ENCODE assay signal across 1 cellular context in the genomic region with DNA sequence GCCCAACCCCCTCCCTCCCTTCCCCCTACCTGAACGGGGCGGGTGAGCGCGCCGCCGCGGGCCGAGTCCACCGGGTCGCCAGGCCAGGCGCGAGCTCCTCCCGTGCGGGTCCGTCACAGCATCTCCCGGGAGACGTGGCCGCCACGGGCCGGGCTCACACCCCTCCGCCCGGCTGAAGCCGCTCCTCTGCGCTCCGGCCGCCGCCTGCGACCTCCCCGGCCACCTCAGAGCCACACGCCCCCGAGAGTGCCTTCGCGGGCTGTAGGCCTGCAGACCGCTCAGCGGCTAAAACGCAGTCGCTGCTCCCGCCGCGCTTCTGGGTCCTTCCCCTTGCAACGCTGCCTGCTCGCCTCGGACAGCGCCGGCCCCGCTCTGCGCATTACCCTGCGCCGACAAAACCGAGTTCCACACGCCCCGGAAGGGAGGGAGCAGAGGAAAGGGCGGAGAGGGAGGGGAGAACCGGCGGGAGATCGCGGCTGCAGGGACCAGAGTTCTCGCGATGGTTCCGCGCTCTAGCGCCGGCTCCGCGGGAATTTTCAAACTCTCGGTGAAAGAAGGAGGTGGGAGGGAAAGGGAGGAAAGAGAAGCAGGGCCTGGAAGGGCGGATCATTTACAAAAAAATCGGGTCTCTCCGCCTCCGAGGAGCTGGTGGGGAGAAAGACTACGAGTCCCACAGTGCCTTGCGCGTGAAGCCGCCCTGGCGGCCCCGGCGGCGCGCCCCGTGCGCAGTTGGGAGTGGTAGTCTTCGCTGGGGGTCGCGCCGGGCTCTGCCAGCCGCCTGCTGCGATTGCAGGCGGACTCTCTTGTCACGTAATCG.
A peak's percentile ranks its signal among the peaks of the same experiment; 100 is the strongest.
TF ChIP-seq lines count a peak whose summit lies in the region.

A gene with protein sequence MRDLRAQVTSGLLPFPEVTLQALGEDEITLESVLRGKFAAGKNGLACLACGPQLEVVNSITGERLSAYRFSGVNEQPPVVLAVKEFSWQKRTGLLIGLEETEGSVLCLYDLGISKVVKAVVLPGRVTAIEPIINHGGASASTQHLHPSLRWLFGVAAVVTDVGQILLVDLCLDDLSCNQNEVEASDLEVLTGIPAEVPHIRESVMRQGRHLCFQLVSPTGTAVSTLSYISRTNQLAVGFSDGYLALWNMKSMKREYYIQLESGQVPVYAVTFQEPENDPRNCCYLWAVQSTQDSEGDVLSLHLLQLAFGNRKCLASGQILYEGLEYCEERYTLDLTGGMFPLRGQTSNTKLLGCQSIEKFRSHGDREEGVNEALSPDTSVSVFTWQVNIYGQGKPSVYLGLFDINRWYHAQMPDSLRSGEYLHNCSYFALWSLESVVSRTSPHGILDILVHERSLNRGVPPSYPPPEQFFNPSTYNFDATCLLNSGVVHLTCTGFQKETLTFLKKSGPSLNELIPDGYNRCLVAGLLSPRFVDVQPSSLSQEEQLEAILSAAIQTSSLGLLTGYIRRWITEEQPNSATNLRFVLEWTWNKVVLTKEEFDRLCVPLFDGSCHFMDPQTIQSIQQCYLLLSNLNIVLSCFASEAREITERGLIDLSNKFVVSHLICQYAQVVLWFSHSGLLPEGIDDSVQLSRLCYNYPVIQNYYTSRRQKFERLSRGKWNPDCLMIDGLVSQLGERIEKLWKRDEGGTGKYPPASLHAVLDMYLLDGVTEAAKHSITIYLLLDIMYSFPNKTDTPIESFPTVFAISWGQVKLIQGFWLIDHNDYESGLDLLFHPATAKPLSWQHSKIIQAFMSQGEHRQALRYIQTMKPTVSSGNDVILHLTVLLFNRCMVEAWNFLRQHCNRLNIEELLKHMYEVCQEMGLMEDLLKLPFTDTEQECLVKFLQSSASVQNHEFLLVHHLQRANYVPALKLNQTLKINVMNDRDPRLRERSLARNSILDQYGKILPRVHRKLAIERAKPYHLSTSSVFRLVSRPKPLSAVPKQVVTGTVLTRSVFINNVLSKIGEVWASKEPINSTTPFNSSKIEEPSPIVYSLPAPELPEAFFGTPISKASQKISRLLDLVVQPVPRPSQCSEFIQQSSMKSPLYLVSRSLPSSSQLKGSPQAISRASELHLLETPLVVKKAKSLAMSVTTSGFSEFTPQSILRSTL (N-terminal part only) (minus strand): TSS at position 400 of the 817 bp plus-strand sequence. CDS start 13,578 bp downstream, outside the sequence.

TF ChIP-seq in HepG2, 621 proteins besides CTCF, POLR2A, EP300 and RAD21 (continued from another document and continues in another):
- TF ChIP-seq ZBTB8A (CRISPR knock-in tag; IDR thresholded peaks at IDR 0.05; ENCODE audit: borderline replicate concordance, low read depth) (0 out of 2 replicates have a peak, but pooled peaks have one; percentile 34), PAX8 (CRISPR knock-in tag; IDR thresholded peaks at IDR 0.05; ENCODE audit: borderline replicate concordance) (peak; percentile 60; the same call in 1 of the 2 replicates), RNF2 (conservative IDR thresholded peaks at IDR 0.05; ENCODE audit: low read depth) (no peak), ZNF644 (CRISPR knock-in tag; IDR thresholded peaks at IDR 0.05; ENCODE audit: low read depth) (no peak), ZNF530 (CRISPR knock-in tag; IDR thresholded peaks at IDR 0.05; ENCODE audit: low read depth) (no peak), HNRNPK (IDR thresholded peaks at IDR 0.05; ENCODE audit: low read depth, low read length, poor library complexity, severe bottlenecking) (peak; percentile 81), NFKB2 (CRISPR knock-in tag; IDR thresholded peaks at IDR 0.05; ENCODE audit: borderline replicate concordance) (no peak; the same call in 1 of the 2 replicates), ZNF276 (CRISPR knock-in tag; IDR thresholded peaks at IDR 0.05; ENCODE audit: low read depth) (peak; percentile 83; the same call in 1 of the 2 replicates), NFRKB (IDR thresholded peaks at IDR 0.05) (no peak), EZH2 (conservative IDR thresholded peaks at IDR 0.05; ENCODE audit: low read depth, low read length) (no peak), EEA1 (CRISPR knock-in tag; IDR thresholded peaks at IDR 0.05; ENCODE audit: borderline replicate concordance) (no peak; the same call in 1 of the 2 replicates), FOXK1 (CRISPR knock-in tag; IDR thresholded peaks at IDR 0.05; ENCODE audit: borderline replicate concordance, low read depth) (peak; percentile 41; the same call in 1 of the 2 replicates), ELF3 (CRISPR knock-in tag; IDR thresholded peaks at IDR 0.05) (peak; percentile 68), JUND (CRISPR knock-in tag; IDR thresholded peaks at IDR 0.05) (no peak; the same call in 1 of the 2 replicates), SSRP1 (CRISPR knock-in tag; IDR thresholded peaks at IDR 0.05) (no peak), POLR2AphosphoS5 (IDR thresholded peaks at IDR 0.05; ENCODE audit: low read depth, low read length) (peak; percentile 96), ZNF260 (CRISPR knock-in tag; IDR thresholded peaks at IDR 0.05; ENCODE audit: borderline replicate concordance, low read depth) (no peak), ZNF446 (CRISPR knock-in tag; IDR thresholded peaks at IDR 0.05) (0 out of 2 replicates have a peak, but pooled peaks have one; percentile 55), FIP1L1 (IDR thresholded peaks at IDR 0.05; ENCODE audit: borderline replicate concordance, insufficient read depth, low read depth, low read length) (0 out of 2 replicates have a peak, but pooled peaks have one; percentile 55), ZNF280B (CRISPR knock-in tag; IDR thresholded peaks at IDR 0.05; ENCODE audit: borderline replicate concordance) (no peak), DBP (CRISPR knock-in tag; IDR thresholded peaks at IDR 0.05; ENCODE audit: not compliant biosample characterization) (peak; percentile 33), ZNF784 (CRISPR knock-in tag; IDR thresholded peaks at IDR 0.05; ENCODE audit: borderline replicate concordance) (peak; percentile 81; the same call in 1 of the 2 replicates), ZNF792 (CRISPR knock-in tag; IDR thresholded peaks at IDR 0.05) (no peak)
- TF ChIP-seq, protein P1, sequence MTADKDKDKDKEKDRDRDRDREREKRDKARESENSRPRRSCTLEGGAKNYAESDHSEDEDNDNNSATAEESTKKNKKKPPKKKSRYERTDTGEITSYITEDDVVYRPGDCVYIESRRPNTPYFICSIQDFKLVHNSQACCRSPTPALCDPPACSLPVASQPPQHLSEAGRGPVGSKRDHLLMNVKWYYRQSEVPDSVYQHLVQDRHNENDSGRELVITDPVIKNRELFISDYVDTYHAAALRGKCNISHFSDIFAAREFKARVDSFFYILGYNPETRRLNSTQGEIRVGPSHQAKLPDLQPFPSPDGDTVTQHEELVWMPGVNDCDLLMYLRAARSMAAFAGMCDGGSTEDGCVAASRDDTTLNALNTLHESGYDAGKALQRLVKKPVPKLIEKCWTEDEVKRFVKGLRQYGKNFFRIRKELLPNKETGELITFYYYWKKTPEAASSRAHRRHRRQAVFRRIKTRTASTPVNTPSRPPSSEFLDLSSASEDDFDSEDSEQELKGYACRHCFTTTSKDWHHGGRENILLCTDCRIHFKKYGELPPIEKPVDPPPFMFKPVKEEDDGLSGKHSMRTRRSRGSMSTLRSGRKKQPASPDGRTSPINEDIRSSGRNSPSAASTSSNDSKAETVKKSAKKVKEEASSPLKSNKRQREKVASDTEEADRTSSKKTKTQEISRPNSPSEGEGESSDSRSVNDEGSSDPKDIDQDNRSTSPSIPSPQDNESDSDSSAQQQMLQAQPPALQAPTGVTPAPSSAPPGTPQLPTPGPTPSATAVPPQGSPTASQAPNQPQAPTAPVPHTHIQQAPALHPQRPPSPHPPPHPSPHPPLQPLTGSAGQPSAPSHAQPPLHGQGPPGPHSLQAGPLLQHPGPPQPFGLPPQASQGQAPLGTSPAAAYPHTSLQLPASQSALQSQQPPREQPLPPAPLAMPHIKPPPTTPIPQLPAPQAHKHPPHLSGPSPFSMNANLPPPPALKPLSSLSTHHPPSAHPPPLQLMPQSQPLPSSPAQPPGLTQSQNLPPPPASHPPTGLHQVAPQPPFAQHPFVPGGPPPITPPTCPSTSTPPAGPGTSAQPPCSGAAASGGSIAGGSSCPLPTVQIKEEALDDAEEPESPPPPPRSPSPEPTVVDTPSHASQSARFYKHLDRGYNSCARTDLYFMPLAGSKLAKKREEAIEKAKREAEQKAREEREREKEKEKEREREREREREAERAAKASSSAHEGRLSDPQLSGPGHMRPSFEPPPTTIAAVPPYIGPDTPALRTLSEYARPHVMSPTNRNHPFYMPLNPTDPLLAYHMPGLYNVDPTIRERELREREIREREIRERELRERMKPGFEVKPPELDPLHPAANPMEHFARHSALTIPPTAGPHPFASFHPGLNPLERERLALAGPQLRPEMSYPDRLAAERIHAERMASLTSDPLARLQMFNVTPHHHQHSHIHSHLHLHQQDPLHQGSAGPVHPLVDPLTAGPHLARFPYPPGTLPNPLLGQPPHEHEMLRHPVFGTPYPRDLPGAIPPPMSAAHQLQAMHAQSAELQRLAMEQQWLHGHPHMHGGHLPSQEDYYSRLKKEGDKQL (CRISPR knock-in tag; IDR thresholded peaks at IDR 0.05; ENCODE audit: low read depth), result no peak
- TF ChIP-seq, protein P2, sequence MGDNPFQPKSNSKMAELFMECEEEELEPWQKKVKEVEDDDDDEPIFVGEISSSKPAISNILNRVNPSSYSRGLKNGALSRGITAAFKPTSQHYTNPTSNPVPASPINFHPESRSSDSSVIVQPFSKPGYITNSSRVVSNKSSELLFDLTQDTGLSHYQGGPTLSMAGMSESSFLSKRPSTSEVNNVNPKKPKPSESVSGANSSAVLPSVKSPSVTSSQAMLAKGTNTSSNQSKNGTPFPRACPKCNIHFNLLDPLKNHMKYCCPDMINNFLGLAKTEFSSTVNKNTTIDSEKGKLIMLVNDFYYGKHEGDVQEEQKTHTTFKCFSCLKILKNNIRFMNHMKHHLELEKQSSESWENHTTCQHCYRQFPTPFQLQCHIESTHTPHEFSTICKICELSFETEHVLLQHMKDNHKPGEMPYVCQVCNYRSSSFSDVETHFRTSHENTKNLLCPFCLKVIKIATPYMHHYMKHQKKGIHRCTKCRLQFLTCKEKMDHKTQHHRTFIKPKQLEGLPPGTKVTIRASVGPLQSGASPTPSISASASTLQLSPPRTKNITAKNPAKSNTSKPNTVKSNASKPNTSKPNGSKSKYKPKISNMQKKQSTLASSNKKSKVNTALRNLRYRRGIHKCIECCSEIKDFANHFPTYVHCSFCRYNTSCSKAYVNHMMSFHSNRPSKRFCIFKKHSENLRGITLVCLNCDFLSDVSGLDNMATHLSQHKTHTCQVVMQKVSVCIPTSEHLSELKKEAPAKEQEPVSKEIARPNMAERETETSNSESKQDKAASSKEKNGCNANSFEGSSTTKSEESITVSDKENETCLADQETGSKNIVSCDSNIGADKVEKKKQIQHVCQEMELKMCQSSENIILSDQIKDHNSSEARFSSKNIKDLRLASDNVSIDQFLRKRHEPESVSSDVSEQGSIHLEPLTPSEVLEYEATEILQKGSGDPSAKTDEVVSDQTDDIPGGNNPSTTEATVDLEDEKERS (CRISPR knock-in tag; IDR thresholded peaks at IDR 0.05), result peak; percentile 80
